In genomic region chr20:47304287-47304686, GRCh38 we compare ENCODE assay signal across 11 cellular contexts. TPM values are rescaled to one million over a fixed set of nuclear protein-coding genes. Genes with fewer than 3 reads are reported as not detected.
DNase-seq lines count a peak whose midpoint lies in the region; ATAC-seq and TF ChIP-seq lines count a peak whose summit lies in the region.
"Had no signal": no experiment of that assay in that cellular context is flagged by ENCODE, and none has a peak within 500 bp of the region (broad histone marks: within the 10 kb centered on the region; RNA-seq: fewer than 3 reads in every experiment).

No MANE protein-coding gene starts in this region.

- POLR2A ChIA-PET in AG04450 (lab: Yijun Ruan, JAX) = interaction anchor here (0.5 to 0.8 kb wide), 3 partner anchors 14 to 77 kb away, joined by 3 to 4 read pairs (median 3); no protein-coding TSS in a partner anchor

- peak overlapping the region; percentile 52 for H3K27ac ChIP-seq in AG04450 (ENCODE audit: low read depth, low read length)
- H3K27ac ChIP-seq in cingulate gyrus (ENCODE audit: low read depth, low read length) = peak overlapping the region; percentile 48
- H3K27ac ChIP-seq in mucosa of rectum (ENCODE audit: low read depth in 2 of 2, low read length in 2 of 2) = peak overlapping the region; percentile 45 to 49
- H3K27ac ChIP-seq in uterus = peak overlapping the region in 1 of 2 donors; percentile 18
- H3K27ac ChIP-seq: neutrophil had no signal

- in situ Hi-C loops in GM13977 (cut with MboI; ENCODE audit: low pct_unique_long_range_greater_than_20kb, low sequenced_read_pairs, unreplicated experiment) = no loop called here

- H3K9me3 ChIP-seq in AG04450 (ENCODE audit: control insufficient read depth, insufficient read depth, low read length) = no peaks in the 10 kb centered on the region
- no peaks in the 10 kb centered on the region for H3K9me3 ChIP-seq in mucosa of rectum (ENCODE audit: control insufficient read depth in 2 of 2, low read length in 2 of 2)
- H3K9me3 ChIP-seq in uterus = no peaks in the 10 kb centered on the region
- H3K9me3 ChIP-seq: neutrophil had no signal

- H3K4me1 ChIP-seq in mucosa of rectum (ENCODE audit: control insufficient read depth in 2 of 2, insufficient read depth in 2 of 2, low read length in 2 of 2) (peaks cover 12 to 16% of the 10 kb centered on the region in 2 donors), uterus (no peaks in the 10 kb centered on the region)

- no peak for ATAC-seq in GM21619 (IDR thresholded peaks at IDR 0.05; ENCODE audit: unreplicated experiment)

- H3K27me3 ChIP-seq in AG04450 (ENCODE audit: control insufficient read depth, insufficient read depth, low read length) (no peaks in the 10 kb centered on the region), mucosa of rectum (ENCODE audit: control insufficient read depth in 2 of 2, insufficient read depth in 2 of 2, low read length in 2 of 2) (no peaks in the 10 kb centered on the region), uterus (no peaks in the 10 kb centered on the region)
- H3K27me3 ChIP-seq: neutrophil had no signal

- no peak for TF ChIP-seq POLR2A in uterus (IDR thresholded peaks at IDR 0.05)

- intact Hi-C loops in uterus (cut with DNase I; ENCODE audit: low total_unique reads) = no loop called here

- H3K4me3 ChIP-seq in AG04450 (ENCODE audit: low read depth, low read length) (no peak overlapping the region), mucosa of rectum (ENCODE audit: low read length in 2 of 2) (no peak overlapping the region), uterus (no peak overlapping the region)

- CTCF ChIA-PET in AG04450 (lab: Charles Lee) = interaction anchor here (0.7 to 3.4 kb wide), 7 partner anchors 11 to 317 kb away, joined by 3 to 42 read pairs (median 4); partner anchors contain the start of gene ZMYND8

- H3K36me3 ChIP-seq in mucosa of rectum (ENCODE audit: control insufficient read depth in 2 of 2, insufficient read depth in 2 of 2, low read length in 2 of 2) = peaks cover 32 to 40% of the 10 kb centered on the region in 2 donors
- H3K36me3 ChIP-seq in uterus = no peaks in the 10 kb centered on the region

- TF ChIP-seq CTCF in AG04450 (IDR thresholded peaks at IDR 0.05; ENCODE audit: low read depth, low read length) = peak; percentile 43
- TF ChIP-seq CTCF in uterus (IDR thresholded peaks at IDR 0.05) = no peak
- TF ChIP-seq CTCF in GM13977 (IDR thresholded peaks at IDR 0.05; ENCODE audit: extremely low read depth, insufficient read depth, missing control alignments) = no peak

- DNase-seq in AG04450 (ENCODE audit: low read depth, low spot score) (no peak), LHCN-M2 (ENCODE audit: low read depth) (peak; percentile 27), SW480 (ENCODE audit: low spot score) (no peak), uterus (no peak), GM13977 (ENCODE audit: low spot score) (no peak)
- DNase-seq: anterior cingulate cortex, OCI-M1 had no signal

- peak overlapping the region in 1 of 2 donors; percentile 51 for H3K9ac ChIP-seq in mucosa of rectum (ENCODE audit: low read depth in 1 of 2, low read length in 2 of 2)

RNA-seq across cellular contexts. Expression of gene ZMYND8, which starts 52.2 kb away (rescaled TPM):
- 20.3 and 23.1 TPM in 2 replicates for polyA plus RNA-seq in AG04450 (2011; rRNA removed)
- 30.3 and 30.6 TPM in 2 replicates for polyA minus RNA-seq in AG04450 (2011; rRNA and poly(A)+ RNA removed)
- 50.1 and 56.4 TPM in 2 replicates for total RNA-seq in LHCN-M2 (2014; rRNA removed)
- polyA plus RNA-seq in LHCN-M2 (2012) = 15.4 TPM
- 10 to 100 TPM; 10.2 to 26.7 (median 16.0) TPM for total RNA-seq in uterus
